21 cellular contexts compared by ENCODE assay signal in the genomic region with DNA sequence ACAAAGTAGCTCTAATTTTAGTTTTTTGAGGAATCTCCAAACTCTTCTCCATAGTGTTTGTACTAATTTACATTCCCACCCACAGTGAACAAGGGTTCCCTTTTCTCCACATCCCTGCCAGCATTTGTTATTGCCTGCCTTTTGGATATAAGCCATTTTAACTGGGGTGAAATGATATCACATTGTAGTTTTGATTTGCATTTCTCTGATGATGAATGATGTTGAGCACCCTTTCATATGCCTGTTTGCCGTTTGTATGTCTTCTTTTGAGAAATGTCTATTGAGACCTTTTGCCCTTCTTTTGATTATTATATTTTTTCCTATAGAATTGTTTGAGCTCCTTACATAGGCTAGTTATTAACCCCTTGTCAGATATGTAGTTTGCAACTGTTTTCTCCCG.
"Had no signal": no experiment of that assay in that cellular context is flagged by ENCODE, and none has a peak within 500 bp of the region (broad histone marks: within the 10 kb centered on the region; RNA-seq: fewer than 3 reads in every experiment).

No MANE protein-coding gene starts in this region.

- H3K27me3 ChIP-seq: SJSA1 had no signal

- FAIRE-seq: RCC 7860 had no signal

- H3K27ac ChIP-seq: SJSA1, SK-N-MC had no signal

- H3K4me3 ChIP-seq: SJSA1, SK-N-MC had no signal

- DNase-seq: KBM-7, MV-4-11, NCI-H1092, NCI-H1105 treated with DMSO at 0.1 percent for 48 hours, NCI-H1417 treated with DMSO at 0.1 percent for 48 hours, NCI-H146, NCI-H1694 treated with DMSO at 0.1 percent for 48 hours, NCI-H1930, NCI-H2081, NCI-H2107, NCI-H2227 treated with DMSO at 0.1 percent for 48 hours, NCI-H510A, NCI-H524 treated with DMSO at 0.1 percent for 48 hours, NCI-H69, NCI-H774, Right ventricle myocardium superior, RPMI8226, SIG-M5 had no signal

- H3K9me3 ChIP-seq: SJSA1 had no signal

- H3K4me1 ChIP-seq: SJSA1 had no signal
